10 cellular contexts compared by ENCODE assay signal in genomic region chr3:188295876-188296275, GRCh38.
A peak's percentile ranks its signal among the peaks of the same experiment; 100 is the strongest.
DNase-seq lines count a peak whose midpoint lies in the region; ATAC-seq and TF ChIP-seq lines count a peak whose summit lies in the region.
"Had no signal": no experiment of that assay in that cellular context is flagged by ENCODE, and none has a peak within 500 bp of the region (broad histone marks: within the 10 kb centered on the region; RNA-seq: fewer than 3 reads in every experiment).

No MANE protein-coding gene starts in this region.

- peaks cover 39% of the 10 kb centered on the region for H3K36me3 Mint-ChIP-seq in activated T-helper 2 cell treated with anti-CD3 and anti-CD28 coated beads, Interferon-gamma antibody, Interleukin-2, Interleukin-4, amounts not matched to agents 10 μg/mL and 5 μg/mL and 100 μg/mL, durations not matched to agents 14 hours and 24 hours and 36 hours (ENCODE audit: low read depth)

- no peaks in the 10 kb centered on the region for H3K9me2 ChIP-seq in DOHH2 (replicated peaks; ENCODE audit: control insufficient read depth, low read length)

- H3K4me2 ChIP-seq in DOHH2 (ENCODE audit: low read length) (peak overlapping the region; percentile 59), smooth muscle cell (peak overlapping the region; percentile 77)

- no peaks in the 10 kb centered on the region for H3K9me3 ChIP-seq in DOHH2 (ENCODE audit: control insufficient read depth, insufficient read depth, low read length)
- H3K9me3 ChIP-seq in liver (ENCODE audit: control insufficient read depth in 4 of 4, low read length in 3 of 4), result no peaks in the 10 kb centered on the region
- no peaks in the 10 kb centered on the region for H3K9me3 ChIP-seq in smooth muscle cell (replicated peaks; ENCODE audit: low read depth)

- H3K36me3 ChIP-seq in DOHH2 (ENCODE audit: control insufficient read depth, low read length) (peaks cover 9% of the 10 kb centered on the region), liver (ENCODE audit: control insufficient read depth in 4 of 4, insufficient read depth in 3 of 4, low read depth in 1 of 4, low read length in 3 of 4) (no peaks in the 10 kb centered on the region), smooth muscle cell (ENCODE audit: low read depth) (no peaks in the 10 kb centered on the region)

- TF ChIP-seq CTCF in DOHH2 (IDR thresholded peaks at IDR 0.05; ENCODE audit: low read depth, low read length, poor library complexity, severe bottlenecking), result no peak
- TF ChIP-seq CTCF in liver (IDR thresholded peaks at IDR 0.05; ENCODE audit: low read depth, low read length, missing input control), result no peak
- no peak for TF ChIP-seq CTCF in smooth muscle cell (IDR thresholded peaks at IDR 0.05; ENCODE audit: borderline replicate concordance, insufficient read depth, poor library complexity, severe bottlenecking)

- no peak overlapping the region for H2AFZ ChIP-seq in smooth muscle cell (ENCODE audit: low read depth)

- H3K4me1 ChIP-seq in DOHH2 (ENCODE audit: control insufficient read depth, low read length), result peaks cover 94% of the 10 kb centered on the region
- H3K4me1 ChIP-seq in liver (ENCODE audit: control insufficient read depth in 4 of 4, insufficient read depth in 4 of 4, low read length in 3 of 4), result peaks cover 14 to 62% (median 40%) of the 10 kb centered on the region in 4 donors
- peaks cover 53% of the 10 kb centered on the region for H3K4me1 ChIP-seq in smooth muscle cell (ENCODE audit: low read depth)

- 0 out of 2 replicates have a peak overlapping the region, but pooled peaks have one; percentile 10 for H3K27ac ChIP-seq in DOHH2 (ENCODE audit: low read depth, low read length)
- H3K27ac ChIP-seq in liver (ENCODE audit: low read depth in 1 of 2, low read length in 2 of 2), result peak overlapping the region; percentile 81 to 97
- peak overlapping the region; percentile 90 for H3K27ac ChIP-seq in smooth muscle cell (ENCODE audit: low read depth)

- intact Hi-C loops in activated T-helper 2 cell treated with anti-CD3 and anti-CD28 coated beads, Interferon-gamma antibody, Interleukin-2, Interleukin-4, amounts not matched to agents 10 μg/mL and 5 μg/mL and 100 μg/mL, durations not matched to agents 14 hours and 24 hours and 36 hours (cut with micrococcal nuclease), result loop anchor here (5.0 to 10.0 kb wide), 6 partner anchors 106 to 621 kb away; no protein-coding TSS in a partner anchor
- intact Hi-C loops in left colon (cut with DNase I, micrococcal nuclease), result no loop called here

- H4K20me1 ChIP-seq in DOHH2 (ENCODE audit: control insufficient read depth, insufficient read depth, low read depth, low read length), result no peaks in the 10 kb centered on the region
- H4K20me1 ChIP-seq in smooth muscle cell (ENCODE audit: low read depth), result peaks cover under 1% of the 10 kb centered on the region

- H3K9me3 Mint-ChIP-seq in activated T-helper 2 cell treated with anti-CD3 and anti-CD28 coated beads, Interferon-gamma antibody, Interleukin-2, Interleukin-4, amounts not matched to agents 10 μg/mL and 5 μg/mL and 100 μg/mL, durations not matched to agents 14 hours and 24 hours and 36 hours, result no peaks in the 10 kb centered on the region

- ATAC-seq in left colon, result no peak

- H3K79me2 ChIP-seq in DOHH2 (ENCODE audit: control insufficient read depth, low read length) (peaks cover 87% of the 10 kb centered on the region), smooth muscle cell (ENCODE audit: low read depth) (peaks cover 75% of the 10 kb centered on the region)

- peak overlapping the region; percentile 1 for H3K27ac Mint-ChIP-seq in activated T-helper 2 cell treated with anti-CD3 and anti-CD28 coated beads, Interferon-gamma antibody, Interleukin-2, Interleukin-4, amounts not matched to agents 10 μg/mL and 5 μg/mL and 100 μg/mL, durations not matched to agents 14 hours and 24 hours and 36 hours

- H3K4me3 ChIP-seq in DOHH2 (ENCODE audit: low read length) (peak overlapping the region; percentile 38), liver (ENCODE audit: low read depth in 1 of 3, low read length in 3 of 3) (no peak overlapping the region), smooth muscle cell (no peak overlapping the region)

- H3K9ac ChIP-seq in liver (ENCODE audit: low read depth in 1 of 2, low read length in 2 of 2) (peak overlapping the region in 1 of 2 donors; percentile 45), smooth muscle cell (ENCODE audit: low read depth) (peak overlapping the region; percentile 47)

- peaks cover under 1% of the 10 kb centered on the region for H3K27me3 Mint-ChIP-seq in activated T-helper 2 cell treated with anti-CD3 and anti-CD28 coated beads, Interferon-gamma antibody, Interleukin-2, Interleukin-4, amounts not matched to agents 10 μg/mL and 5 μg/mL and 100 μg/mL, durations not matched to agents 14 hours and 24 hours and 36 hours (ENCODE audit: low read depth)

- TF ChIP-seq RAD21 in liver (IDR thresholded peaks at IDR 0.05), result no peak

- WGBS in liver, result 96% methylated on average over 3 of the region's 3 CpGs
- WGBS in smooth muscle cell (ENCODE audit: low lambda C conversion rate), result 70% methylated on average over 3 of the region's 3 CpGs

- peaks cover 64% of the 10 kb centered on the region for H3K4me1 Mint-ChIP-seq in activated T-helper 2 cell treated with anti-CD3 and anti-CD28 coated beads, Interferon-gamma antibody, Interleukin-2, Interleukin-4, amounts not matched to agents 10 μg/mL and 5 μg/mL and 100 μg/mL, durations not matched to agents 14 hours and 24 hours and 36 hours (ENCODE audit: low read depth)

- peaks cover 5% of the 10 kb centered on the region; the same call in 1 of the 2 replicates for H3F3A ChIP-seq in DOHH2 (ENCODE audit: control insufficient read depth, insufficient read depth)
- H3F3A ChIP-seq in smooth muscle cell (ENCODE audit: low read depth), result peaks cover 38% of the 10 kb centered on the region

- no peak for DNase-seq in activated T-helper 2 cell treated with anti-CD3 and anti-CD28 coated beads, Interferon-gamma antibody, Interleukin-2, Interleukin-4, amounts not matched to agents 10 μg/mL and 5 μg/mL and 100 μg/mL, durations not matched to agents 14 hours and 24 hours and 36 hours (ENCODE audit: low spot score)
- DNase-seq in smooth muscle cell (lab: John Stamatoyannopoulos, UW; ENCODE audit: unreplicated experiment) (no peak), KBM-7 (no peak), left colon (no peak)
- no peak for DNase-seq in stimulated activated CD8-positive, alpha-beta memory T cell treated with anti-CD3 and anti-CD28 coated beads, Interleukin-4, amount 100 ng/mL, for 48 hours
- DNase-seq: glutamatergic neuron; RPMI8226; stimulated activated CD4-positive, alpha-beta T cell treated with anti-CD3 and anti-CD28 coated beads, Interleukin-4, amount 100 ng/mL, for 24 hours had no signal

- no peaks in the 10 kb centered on the region for H3K27me3 ChIP-seq in DOHH2 (ENCODE audit: control insufficient read depth, low read length)
- H3K27me3 ChIP-seq in liver (ENCODE audit: control insufficient read depth in 4 of 4, insufficient read depth in 4 of 4, low read length in 3 of 4), result no peaks in the 10 kb centered on the region
- no peaks in the 10 kb centered on the region for H3K27me3 ChIP-seq in smooth muscle cell (ENCODE audit: low read depth)

- in situ Hi-C loops in KBM-7 (cut with MboI; ENCODE audit: low pct_unique_long_range_greater_than_20kb, low sequenced_read_pairs), result no loop called here

- H3K4me3 Mint-ChIP-seq in activated T-helper 2 cell treated with anti-CD3 and anti-CD28 coated beads, Interferon-gamma antibody, Interleukin-2, Interleukin-4, amounts not matched to agents 10 μg/mL and 5 μg/mL and 100 μg/mL, durations not matched to agents 14 hours and 24 hours and 36 hours (ENCODE audit: low read depth), result no peak overlapping the region

TF ChIP-seq in liver, 16 proteins besides CTCF, POLR2A, EP300 and RAD21:
- no peak for TF ChIP-seq NR2F2 (IDR thresholded peaks at IDR 0.05)
- TF ChIP-seq FOXA1 (IDR thresholded peaks at IDR 0.05), result no peak
- TF ChIP-seq, protein P1, sequence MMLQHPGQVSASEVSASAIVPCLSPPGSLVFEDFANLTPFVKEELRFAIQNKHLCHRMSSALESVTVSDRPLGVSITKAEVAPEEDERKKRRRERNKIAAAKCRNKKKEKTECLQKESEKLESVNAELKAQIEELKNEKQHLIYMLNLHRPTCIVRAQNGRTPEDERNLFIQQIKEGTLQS (IDR thresholded peaks at IDR 0.05), result no peak
- no peak for TF ChIP-seq SP1 (IDR thresholded peaks at IDR 0.05)
- TF ChIP-seq HNF4A (conservative IDR thresholded peaks at IDR 0.05), result no peak
- TF ChIP-seq RXRA (IDR thresholded peaks at IDR 0.05), result no peak
- TF ChIP-seq, protein P2, sequence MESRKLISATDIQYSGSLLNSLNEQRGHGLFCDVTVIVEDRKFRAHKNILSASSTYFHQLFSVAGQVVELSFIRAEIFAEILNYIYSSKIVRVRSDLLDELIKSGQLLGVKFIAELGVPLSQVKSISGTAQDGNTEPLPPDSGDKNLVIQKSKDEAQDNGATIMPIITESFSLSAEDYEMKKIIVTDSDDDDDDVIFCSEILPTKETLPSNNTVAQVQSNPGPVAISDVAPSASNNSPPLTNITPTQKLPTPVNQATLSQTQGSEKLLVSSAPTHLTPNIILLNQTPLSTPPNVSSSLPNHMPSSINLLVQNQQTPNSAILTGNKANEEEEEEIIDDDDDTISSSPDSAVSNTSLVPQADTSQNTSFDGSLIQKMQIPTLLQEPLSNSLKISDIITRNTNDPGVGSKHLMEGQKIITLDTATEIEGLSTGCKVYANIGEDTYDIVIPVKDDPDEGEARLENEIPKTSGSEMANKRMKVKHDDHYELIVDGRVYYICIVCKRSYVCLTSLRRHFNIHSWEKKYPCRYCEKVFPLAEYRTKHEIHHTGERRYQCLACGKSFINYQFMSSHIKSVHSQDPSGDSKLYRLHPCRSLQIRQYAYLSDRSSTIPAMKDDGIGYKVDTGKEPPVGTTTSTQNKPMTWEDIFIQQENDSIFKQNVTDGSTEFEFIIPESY (IDR thresholded peaks at IDR 0.05), result no peak
- TF ChIP-seq EGR1 (IDR thresholded peaks at IDR 0.05; ENCODE audit: low read depth in 2 of 2), result no peak

Comparison
In these comparisons a context has a peak if more than half of its experiments do, and no peak if none do; other contexts are left out.
1. H3K27ac ChIP-seq: peak in every context shown above with its lines; median percentile 90 in smooth muscle cell; 89 in liver; 10 in DOHH2.